In genomic region chr11:75768112-75768908, GRCh38 we compare ENCODE assay signal across 8 cellular contexts. TPM values are rescaled to one million over a fixed set of nuclear protein-coding genes. Genes with fewer than 3 reads are reported as not detected.
DNase-seq lines count a peak whose midpoint lies in the region; ATAC-seq, FAIRE-seq and TF ChIP-seq lines count a peak whose summit lies in the region.

A gene with protein sequence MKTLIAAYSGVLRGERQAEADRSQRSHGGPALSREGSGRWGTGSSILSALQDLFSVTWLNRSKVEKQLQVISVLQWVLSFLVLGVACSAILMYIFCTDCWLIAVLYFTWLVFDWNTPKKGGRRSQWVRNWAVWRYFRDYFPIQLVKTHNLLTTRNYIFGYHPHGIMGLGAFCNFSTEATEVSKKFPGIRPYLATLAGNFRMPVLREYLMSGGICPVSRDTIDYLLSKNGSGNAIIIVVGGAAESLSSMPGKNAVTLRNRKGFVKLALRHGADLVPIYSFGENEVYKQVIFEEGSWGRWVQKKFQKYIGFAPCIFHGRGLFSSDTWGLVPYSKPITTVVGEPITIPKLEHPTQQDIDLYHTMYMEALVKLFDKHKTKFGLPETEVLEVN (plus strand): TSS chr11:75768778. CDS start chr11:75768992, 214 bp downstream.

- WGBS in pancreas, 2 donors, result 2 to 4% methylated on average over 44 to 66 of the region's 66 CpGs
- WGBS in tibial nerve, 2 donors, result 2 to 4% methylated on average over 22 to 44 of the region's 66 CpGs

- H3K36me3 ChIP-seq in GM06990 (ENCODE audit: control insufficient read depth, insufficient read depth, low read length) (no peaks in the 10 kb centered on the region), SJSA1 (no peaks in the 10 kb centered on the region), pancreas (no peaks in the 10 kb centered on the region), tibial nerve (no peaks in the 10 kb centered on the region)

- H3K4me1 Mint-ChIP-seq in HFFc6 (ENCODE audit: low read depth) (peaks cover 20% of the 10 kb centered on the region), glutamatergic neuron (ENCODE audit: low read depth, unreplicated experiment) (no peaks in the 10 kb centered on the region)

- peak in 1 of 2 donors; percentile 11 for TF ChIP-seq POLR2A in tibial nerve (IDR thresholded peaks at IDR 0.05)

- H3K4me3 Mint-ChIP-seq in HFFc6, result peak within 1 kb of the TSS; percentile 24; the same call in 1 of the 2 replicates
- peak within 1 kb of the TSS; percentile 78 for H3K4me3 Mint-ChIP-seq in glutamatergic neuron (ENCODE audit: unreplicated experiment)

- peaks cover 47% of the 10 kb centered on the region for H3K27me3 Mint-ChIP-seq in HFFc6 (ENCODE audit: insufficient read depth)
- H3K27me3 Mint-ChIP-seq in glutamatergic neuron (ENCODE audit: unreplicated experiment), result peaks cover 10% of the 10 kb centered on the region

- H3K4me1 ChIP-seq in SJSA1 (replicated peaks), result peaks cover 8% of the 10 kb centered on the region
- H3K4me1 ChIP-seq in pancreas, result peaks cover 0 to 12% (median 0%) of the 10 kb centered on the region in 3 donors
- H3K4me1 ChIP-seq in tibial nerve, result peaks cover 0 to 25% (median 14%) of the 10 kb centered on the region in 4 donors

- H3K27ac ChIP-seq in SJSA1, result no peak within 1 kb of the TSS
- no peak within 1 kb of the TSS for H3K27ac ChIP-seq in pancreas
- H3K27ac ChIP-seq in tibial nerve, result peak within 1 kb of the TSS in 2 of 4 donors; percentile 50 to 71

- peak in 1 of 2 donors; percentile 20 for TF ChIP-seq EP300 in tibial nerve (IDR thresholded peaks at IDR 0.05)

- DNase-seq in GM06990 (ENCODE audit: extremely low read depth, insufficient read length) (peak; percentile 93), HFFc6 (no peak), MV-4-11 (lab: John Stamatoyannopoulos, UW) (peak; percentile 59), SJSA1 (ENCODE audit: low read depth in 1 of 2, low spot score in 2 of 2) (peak; percentile 38 to 40), glutamatergic neuron (peak; percentile 79), pancreas (peak; percentile 62 to 89 (median 69)), tibial nerve (ENCODE audit: low spot score in 2 of 2) (peak; percentile 29 to 43)
- peak; percentile 79 for DNase-seq in activated naive CD4-positive, alpha-beta T cell treated with Interleukin-2 at 50 U/mL for 16 hours

- FAIRE-seq in pancreas (lab: Jason Lieb, UNC), result no peak

- H3K9me3 Mint-ChIP-seq in HFFc6 (no peaks in the 10 kb centered on the region), glutamatergic neuron (ENCODE audit: unreplicated experiment) (peaks cover 7% of the 10 kb centered on the region)

- H3K27ac Mint-ChIP-seq in HFFc6, result no peak within 1 kb of the TSS
- no peak within 1 kb of the TSS for H3K27ac Mint-ChIP-seq in glutamatergic neuron (ENCODE audit: unreplicated experiment)

- H3K36me3 Mint-ChIP-seq in HFFc6 (ENCODE audit: low read depth) (no peaks in the 10 kb centered on the region), glutamatergic neuron (ENCODE audit: unreplicated experiment) (no peaks in the 10 kb centered on the region)

- no peaks in the 10 kb centered on the region for H3K27me3 ChIP-seq in GM06990 (replicated peaks; ENCODE audit: control insufficient read depth, insufficient read depth, low read length)
- H3K27me3 ChIP-seq in SJSA1 (replicated peaks), result peaks cover 14% of the 10 kb centered on the region
- H3K27me3 ChIP-seq in pancreas, result no peaks in the 10 kb centered on the region
- peaks cover 0 to 35% of the 10 kb centered on the region in 2 donors for H3K27me3 ChIP-seq in tibial nerve

- peak; percentile 91 to 96 (median 94) for ATAC-seq in pancreas

- H3K9me3 ChIP-seq in SJSA1 (replicated peaks) (no peaks in the 10 kb centered on the region), pancreas (no peaks in the 10 kb centered on the region), tibial nerve (no peaks in the 10 kb centered on the region)

- H3K4me3 ChIP-seq in GM06990 (replicated peaks; ENCODE audit: low read depth, low read length), result peak within 1 kb of the TSS; percentile 73
- peak within 1 kb of the TSS; percentile 22 for H3K4me3 ChIP-seq in SJSA1
- peak within 1 kb of the TSS; percentile 20 to 60 (median 41) for H3K4me3 ChIP-seq in pancreas
- H3K4me3 ChIP-seq in tibial nerve, result peak within 1 kb of the TSS; percentile 31 to 59 (median 36)

- TF ChIP-seq CTCF in GM06990 (IDR thresholded peaks at IDR 0.05; ENCODE audit: insufficient read depth, low read length, poor library complexity, severe bottlenecking), result peak; percentile 50
- no peak; the same call in 1 of the 2 replicates for TF ChIP-seq CTCF in HFFc6 (IDR thresholded peaks at IDR 0.05)
- TF ChIP-seq CTCF in glutamatergic neuron (IDR thresholded peaks at IDR 0.05; ENCODE audit: partially characterized antibody, unreplicated experiment), result no peak
- TF ChIP-seq CTCF in pancreas (IDR thresholded peaks at IDR 0.05), result no peak
- peak in 3 of 5 experiments; percentile 8 to 22 (median 13) for TF ChIP-seq CTCF in tibial nerve (IDR thresholded peaks at IDR 0.05)

- intact Hi-C loops in pancreas (cut with DNase I), result no loop called here

RNA-seq across cellular contexts. Expression of the gene that starts here (rescaled TPM):
- total RNA-seq in HFFc6 (2021; fragmentation: NEBNext Ultra II Directional; extraction: Animal tissue kit (Norgen Biotek cat#: 25700)), result under 1 TPM; 0.23 to 0.55 (median 0.36) TPM
- not detected in 2 replicates for total RNA-seq in SJSA1 (2014; rRNA removed; shearing (Covaris generic))
- total RNA-seq in glutamatergic neuron (ENCODE audit: unreplicated experiment) (0.76 TPM), pancreas (10 to 100 TPM in 2 of 6 donors, 1 to 10 TPM in 1, under 1 TPM in 3; 0.56 to 15.7 (median 1.2) TPM), tibial nerve (100 to 1,000 TPM in 1 of 4 donors, 10 to 100 TPM in 3; 22.9 to 194 (median 52.8) TPM)
- 1 to 10 TPM; 3.0 to 4.0 TPM for polyA plus RNA-seq in pancreas

Comparison
In these comparisons a context has a peak if more than half of its experiments do, and no peak if none do; other contexts are left out.
1. Peak in DNase-seq and H3K4me3 ChIP-seq in SJSA1; RNA of the gene not detected or under 1 TPM.
2. Peak in DNase-seq in glutamatergic neuron; RNA of the gene not detected or under 1 TPM.
3. H3K4me3 ChIP-seq: peak in every context shown above with its lines; median percentile 73 in GM06990; 41 in pancreas; 36 in tibial nerve; 22 in SJSA1.
4. CTCF ChIP-seq: peak in GM06990 (single experiment) and tibial nerve (3 of 5); none in HFFc6 (single experiment), glutamatergic neuron (single experiment) and pancreas (0 of 4).